Comparison of ENCODE assay signal across 28 cellular contexts in genomic region chr19:28429356-28429755, GRCh38.
"Had no signal": no experiment of that assay in that cellular context is flagged by ENCODE, and none has a peak within 500 bp of the region (broad histone marks: within the 10 kb centered on the region; RNA-seq: fewer than 3 reads in every experiment).

No MANE protein-coding gene starts in this region.

- H3K4me1 Mint-ChIP-seq: activated naive CD8-positive, alpha-beta T cell treated with anti-CD3 and anti-CD28 coated beads, Interleukin-2, amount 10 ng/mL, durations not matched to agents 7 days and 5 days; stimulated activated memory B cell treated with anti-CD40 and anti-IgM and Interleukin-4, amounts not matched to agents 10 μg/mL and 1 μg/mL and 100 μg/mL, for 72 hours had no signal

- H3K9me3 Mint-ChIP-seq: immature natural killer cell had no signal

- H3K9me3 ChIP-seq: pancreas, prostate gland, sigmoid colon, stomach, thyroid gland had no signal

- H3K4me3 Mint-ChIP-seq: activated CD4-positive, alpha-beta T cell treated with anti-CD3 and anti-CD28 coated beads for 36 hours; activated naive CD8-positive, alpha-beta T cell treated with anti-CD3 and anti-CD28 coated beads, Interleukin-2, amount 10 ng/mL, durations not matched to agents 7 days and 5 days; immature natural killer cell; mesothelial cell of epicardium; naive B cell; neural crest cell; stimulated activated memory B cell treated with anti-CD40 and anti-IgM and Interleukin-4, amounts not matched to agents 10 μg/mL and 1 μg/mL and 100 μg/mL, for 72 hours had no signal

- H3K27me3 ChIP-seq: brain microvascular endothelial cell, thyroid gland, upper lobe of left lung had no signal

- H3K36me3 ChIP-seq: brain microvascular endothelial cell, pancreas, prostate gland, sigmoid colon, stomach, thyroid gland, upper lobe of left lung had no signal

- DNase-seq: activated CD4-positive, alpha-beta T cell treated with anti-CD3 and anti-CD28 coated beads for 36 hours; activated CD4-positive, alpha-beta T cell treated with anti-CD3 and anti-CD28 coated beads, Interleukin-2, amount 50 U/mL, for 48 hours; activated CD4-positive, CD25-positive, alpha-beta regulatory T cell; activated CD8-positive, alpha-beta memory T cell treated with anti-CD3 and anti-CD28 coated beads for 24 hours; activated effector memory CD4-positive, alpha-beta T cell treated with Interleukin-2 at 50 U/mL for 16 hours; activated naive CD4-positive, alpha-beta T cell treated with Interleukin-2 at 50 U/mL for 16 hours; activated naive CD8-positive, alpha-beta T cell treated with anti-CD3 and anti-CD28 coated beads, Interleukin-2, amount 10 ng/mL, durations not matched to agents 7 days and 5 days; brain microvascular endothelial cell; cortex of kidney; head of caudate nucleus; immature natural killer cell; kidney; naive B cell; nucleus accumbens; pancreas; retina; sigmoid colon; small intestine; stimulated activated CD4-positive, alpha-beta T cell treated with anti-CD3 and anti-CD28 coated beads, Interleukin-1b, Interleukin-23, amount 100 ng/mL, for 48 hours; stimulated activated CD4-positive, alpha-beta T cell treated with anti-CD3 and anti-CD28 coated beads, Interleukin-4, amount 100 ng/mL, for 4 hours; stimulated activated CD8-positive, alpha-beta memory T cell treated with anti-CD3 and anti-CD28 coated beads, Interleukin-4, amount 100 ng/mL, for 48 hours; stomach; thyroid gland; upper lobe of left lung had no signal

- H3K27me3 Mint-ChIP-seq: activated CD4-positive, alpha-beta T cell treated with anti-CD3 and anti-CD28 coated beads for 36 hours; activated naive CD8-positive, alpha-beta T cell treated with anti-CD3 and anti-CD28 coated beads, Interleukin-2, amount 10 ng/mL, durations not matched to agents 7 days and 5 days; stimulated activated memory B cell treated with anti-CD40 and anti-IgM and Interleukin-4, amounts not matched to agents 10 μg/mL and 1 μg/mL and 100 μg/mL, for 72 hours had no signal

- H3K27ac Mint-ChIP-seq: activated CD4-positive, alpha-beta T cell treated with anti-CD3 and anti-CD28 coated beads for 36 hours; activated naive CD8-positive, alpha-beta T cell treated with anti-CD3 and anti-CD28 coated beads, Interleukin-2, amount 10 ng/mL, durations not matched to agents 7 days and 5 days; immature natural killer cell; mesothelial cell of epicardium; stimulated activated memory B cell treated with anti-CD40 and anti-IgM and Interleukin-4, amounts not matched to agents 10 μg/mL and 1 μg/mL and 100 μg/mL, for 72 hours had no signal

- H3K4me1 ChIP-seq: pancreas, prostate gland, sigmoid colon, stomach, thyroid gland, upper lobe of left lung had no signal

- H3K36me3 Mint-ChIP-seq: activated naive CD8-positive, alpha-beta T cell treated with anti-CD3 and anti-CD28 coated beads, Interleukin-2, amount 10 ng/mL, durations not matched to agents 7 days and 5 days; immature natural killer cell; mesothelial cell of epicardium had no signal

- H3K4me3 ChIP-seq: pancreas, prostate gland, sigmoid colon, stomach, thyroid gland, upper lobe of left lung had no signal

- H3K27ac ChIP-seq: brain microvascular endothelial cell, pancreas, prostate gland, sigmoid colon, stomach, thyroid gland, upper lobe of left lung had no signal
